1 cellular context compared by ENCODE assay signal in the genomic region with DNA sequence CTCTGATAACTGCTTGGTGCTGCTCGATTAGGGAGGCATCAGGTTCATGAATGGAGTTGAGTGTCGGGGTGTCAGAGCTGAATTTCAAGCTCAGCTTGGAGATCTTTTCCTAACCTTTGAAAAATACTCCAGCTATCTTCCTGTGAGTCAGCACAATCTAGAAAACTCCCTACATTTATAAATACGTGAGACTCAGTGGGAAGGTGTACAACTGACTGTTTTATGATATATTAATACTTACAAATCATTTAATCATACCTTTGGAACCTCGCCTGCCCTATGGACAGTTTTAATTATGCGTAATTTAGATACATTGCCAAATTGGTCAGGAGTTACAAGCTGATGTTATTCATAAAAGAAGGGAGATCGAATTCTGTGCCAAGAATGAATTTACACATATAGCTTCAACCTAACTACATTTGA.
A peak's percentile ranks its signal among the peaks of the same experiment; 100 is the strongest.
TF ChIP-seq lines count a peak whose summit lies in the region.

No MANE protein-coding gene starts in this region.

TF ChIP-seq in K562, 482 proteins besides CTCF, POLR2A, EP300 and RAD21 (continued from another document):
- TF ChIP-seq, protein P1, sequence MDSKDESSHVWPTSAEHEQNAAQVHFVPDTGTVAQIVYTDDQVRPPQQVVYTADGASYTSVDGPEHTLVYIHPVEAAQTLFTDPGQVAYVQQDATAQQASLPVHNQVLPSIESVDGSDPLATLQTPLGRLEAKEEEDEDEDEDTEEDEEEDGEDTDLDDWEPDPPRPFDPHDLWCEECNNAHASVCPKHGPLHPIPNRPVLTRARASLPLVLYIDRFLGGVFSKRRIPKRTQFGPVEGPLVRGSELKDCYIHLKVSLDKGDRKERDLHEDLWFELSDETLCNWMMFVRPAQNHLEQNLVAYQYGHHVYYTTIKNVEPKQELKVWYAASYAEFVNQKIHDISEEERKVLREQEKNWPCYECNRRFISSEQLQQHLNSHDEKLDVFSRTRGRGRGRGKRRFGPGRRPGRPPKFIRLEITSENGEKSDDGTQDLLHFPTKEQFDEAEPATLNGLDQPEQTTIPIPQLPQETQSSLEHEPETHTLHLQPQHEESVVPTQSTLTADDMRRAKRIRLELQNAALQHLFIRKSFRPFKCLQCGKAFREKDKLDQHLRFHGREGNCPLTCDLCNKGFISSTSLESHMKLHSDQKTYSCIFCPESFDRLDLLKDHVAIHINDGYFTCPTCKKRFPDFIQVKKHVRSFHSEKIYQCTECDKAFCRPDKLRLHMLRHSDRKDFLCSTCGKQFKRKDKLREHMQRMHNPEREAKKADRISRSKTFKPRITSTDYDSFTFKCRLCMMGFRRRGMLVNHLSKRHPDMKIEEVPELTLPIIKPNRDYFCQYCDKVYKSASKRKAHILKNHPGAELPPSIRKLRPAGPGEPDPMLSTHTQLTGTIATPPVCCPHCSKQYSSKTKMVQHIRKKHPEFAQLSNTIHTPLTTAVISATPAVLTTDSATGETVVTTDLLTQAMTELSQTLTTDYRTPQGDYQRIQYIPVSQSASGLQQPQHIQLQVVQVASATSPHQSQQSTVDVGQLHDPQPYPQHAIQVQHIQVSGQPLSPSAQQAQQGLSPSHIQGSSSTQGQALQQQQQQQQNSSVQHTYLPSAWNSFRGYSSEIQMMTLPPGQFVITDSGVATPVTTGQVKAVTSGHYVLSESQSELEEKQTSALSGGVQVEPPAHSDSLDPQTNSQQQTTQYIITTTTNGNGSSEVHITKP (IDR thresholded peaks at IDR 0.05; ENCODE audit: partially characterized antibody), result peak; percentile 53
- TF ChIP-seq ZBTB8A (IDR thresholded peaks at IDR 0.05; ENCODE audit: partially characterized antibody), result no peak
- no peak for TF ChIP-seq ZBTB17 (CRISPR knock-in tag; IDR thresholded peaks at IDR 0.05)
- peak; percentile 81 for TF ChIP-seq MAFF (IDR thresholded peaks at IDR 0.05; ENCODE audit: low read length)
- TF ChIP-seq, protein P2, sequence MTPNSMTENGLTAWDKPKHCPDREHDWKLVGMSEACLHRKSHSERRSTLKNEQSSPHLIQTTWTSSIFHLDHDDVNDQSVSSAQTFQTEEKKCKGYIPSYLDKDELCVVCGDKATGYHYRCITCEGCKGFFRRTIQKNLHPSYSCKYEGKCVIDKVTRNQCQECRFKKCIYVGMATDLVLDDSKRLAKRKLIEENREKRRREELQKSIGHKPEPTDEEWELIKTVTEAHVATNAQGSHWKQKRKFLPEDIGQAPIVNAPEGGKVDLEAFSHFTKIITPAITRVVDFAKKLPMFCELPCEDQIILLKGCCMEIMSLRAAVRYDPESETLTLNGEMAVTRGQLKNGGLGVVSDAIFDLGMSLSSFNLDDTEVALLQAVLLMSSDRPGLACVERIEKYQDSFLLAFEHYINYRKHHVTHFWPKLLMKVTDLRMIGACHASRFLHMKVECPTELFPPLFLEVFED (CRISPR knock-in tag; conservative IDR thresholded peaks at IDR 0.05), result no peak
- peak; percentile 94 for TF ChIP-seq ZNF316 (IDR thresholded peaks at IDR 0.05)
- no peak for TF ChIP-seq WHSC1 (IDR thresholded peaks at IDR 0.05; ENCODE audit: low read length)
- TF ChIP-seq GTF2F1 (IDR thresholded peaks at IDR 0.05; ENCODE audit: low read depth, low read length), result no peak
- TF ChIP-seq SMARCE1 (IDR thresholded peaks at IDR 0.05), result peak; percentile 33; the same call in 1 of the 2 replicates
- peak; percentile 84 for TF ChIP-seq MAFG (tag; conservative IDR thresholded peaks at IDR 0.05)
- peak; percentile 3; the same call in 1 of the 2 replicates for TF ChIP-seq SMARCA4 (IDR thresholded peaks at IDR 0.05)
- TF ChIP-seq RBBP5 (IDR thresholded peaks at IDR 0.05; ENCODE audit: borderline replicate concordance, insufficient read depth, low read length, poor library complexity, severe bottlenecking), result no peak
- TF ChIP-seq, protein P3, sequence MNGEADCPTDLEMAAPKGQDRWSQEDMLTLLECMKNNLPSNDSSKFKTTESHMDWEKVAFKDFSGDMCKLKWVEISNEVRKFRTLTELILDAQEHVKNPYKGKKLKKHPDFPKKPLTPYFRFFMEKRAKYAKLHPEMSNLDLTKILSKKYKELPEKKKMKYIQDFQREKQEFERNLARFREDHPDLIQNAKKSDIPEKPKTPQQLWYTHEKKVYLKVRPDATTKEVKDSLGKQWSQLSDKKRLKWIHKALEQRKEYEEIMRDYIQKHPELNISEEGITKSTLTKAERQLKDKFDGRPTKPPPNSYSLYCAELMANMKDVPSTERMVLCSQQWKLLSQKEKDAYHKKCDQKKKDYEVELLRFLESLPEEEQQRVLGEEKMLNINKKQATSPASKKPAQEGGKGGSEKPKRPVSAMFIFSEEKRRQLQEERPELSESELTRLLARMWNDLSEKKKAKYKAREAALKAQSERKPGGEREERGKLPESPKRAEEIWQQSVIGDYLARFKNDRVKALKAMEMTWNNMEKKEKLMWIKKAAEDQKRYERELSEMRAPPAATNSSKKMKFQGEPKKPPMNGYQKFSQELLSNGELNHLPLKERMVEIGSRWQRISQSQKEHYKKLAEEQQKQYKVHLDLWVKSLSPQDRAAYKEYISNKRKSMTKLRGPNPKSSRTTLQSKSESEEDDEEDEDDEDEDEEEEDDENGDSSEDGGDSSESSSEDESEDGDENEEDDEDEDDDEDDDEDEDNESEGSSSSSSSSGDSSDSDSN (IDR thresholded peaks at IDR 0.05; ENCODE audit: borderline replicate concordance in 1 of 2, low read depth in 2 of 2, low read length in 2 of 2), result no peak
- TF ChIP-seq MYNN (IDR thresholded peaks at IDR 0.05), result no peak
- no peak for TF ChIP-seq MYNN (CRISPR knock-in tag; IDR thresholded peaks at IDR 0.05)
- 0 out of 4 replicates have a peak, but pooled peaks of 1 of the 2 experiments have one; percentile 46 for TF ChIP-seq HDAC1 (IDR thresholded peaks at IDR 0.05)
- TF ChIP-seq, protein P4, sequence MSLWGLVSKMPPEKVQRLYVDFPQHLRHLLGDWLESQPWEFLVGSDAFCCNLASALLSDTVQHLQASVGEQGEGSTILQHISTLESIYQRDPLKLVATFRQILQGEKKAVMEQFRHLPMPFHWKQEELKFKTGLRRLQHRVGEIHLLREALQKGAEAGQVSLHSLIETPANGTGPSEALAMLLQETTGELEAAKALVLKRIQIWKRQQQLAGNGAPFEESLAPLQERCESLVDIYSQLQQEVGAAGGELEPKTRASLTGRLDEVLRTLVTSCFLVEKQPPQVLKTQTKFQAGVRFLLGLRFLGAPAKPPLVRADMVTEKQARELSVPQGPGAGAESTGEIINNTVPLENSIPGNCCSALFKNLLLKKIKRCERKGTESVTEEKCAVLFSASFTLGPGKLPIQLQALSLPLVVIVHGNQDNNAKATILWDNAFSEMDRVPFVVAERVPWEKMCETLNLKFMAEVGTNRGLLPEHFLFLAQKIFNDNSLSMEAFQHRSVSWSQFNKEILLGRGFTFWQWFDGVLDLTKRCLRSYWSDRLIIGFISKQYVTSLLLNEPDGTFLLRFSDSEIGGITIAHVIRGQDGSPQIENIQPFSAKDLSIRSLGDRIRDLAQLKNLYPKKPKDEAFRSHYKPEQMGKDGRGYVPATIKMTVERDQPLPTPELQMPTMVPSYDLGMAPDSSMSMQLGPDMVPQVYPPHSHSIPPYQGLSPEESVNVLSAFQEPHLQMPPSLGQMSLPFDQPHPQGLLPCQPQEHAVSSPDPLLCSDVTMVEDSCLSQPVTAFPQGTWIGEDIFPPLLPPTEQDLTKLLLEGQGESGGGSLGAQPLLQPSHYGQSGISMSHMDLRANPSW (CRISPR knock-in tag; IDR thresholded peaks at IDR 0.05), result no peak
- TF ChIP-seq KDM1A (IDR thresholded peaks at IDR 0.05), result 0 out of 4 replicates have a peak, but pooled peaks of 1 of the 2 experiments have one; percentile 84
- peak; percentile 89 for TF ChIP-seq C11orf30 (IDR thresholded peaks at IDR 0.05; ENCODE audit: low read depth)
- peak; percentile 33 for TF ChIP-seq TAF9B (IDR thresholded peaks at IDR 0.05; ENCODE audit: partially characterized antibody)
- no peak for TF ChIP-seq ZNF121 (CRISPR knock-in tag; conservative IDR thresholded peaks at IDR 0.05)
- no peak for TF ChIP-seq TRIM24 (IDR thresholded peaks at IDR 0.05)
- TF ChIP-seq, protein P5, sequence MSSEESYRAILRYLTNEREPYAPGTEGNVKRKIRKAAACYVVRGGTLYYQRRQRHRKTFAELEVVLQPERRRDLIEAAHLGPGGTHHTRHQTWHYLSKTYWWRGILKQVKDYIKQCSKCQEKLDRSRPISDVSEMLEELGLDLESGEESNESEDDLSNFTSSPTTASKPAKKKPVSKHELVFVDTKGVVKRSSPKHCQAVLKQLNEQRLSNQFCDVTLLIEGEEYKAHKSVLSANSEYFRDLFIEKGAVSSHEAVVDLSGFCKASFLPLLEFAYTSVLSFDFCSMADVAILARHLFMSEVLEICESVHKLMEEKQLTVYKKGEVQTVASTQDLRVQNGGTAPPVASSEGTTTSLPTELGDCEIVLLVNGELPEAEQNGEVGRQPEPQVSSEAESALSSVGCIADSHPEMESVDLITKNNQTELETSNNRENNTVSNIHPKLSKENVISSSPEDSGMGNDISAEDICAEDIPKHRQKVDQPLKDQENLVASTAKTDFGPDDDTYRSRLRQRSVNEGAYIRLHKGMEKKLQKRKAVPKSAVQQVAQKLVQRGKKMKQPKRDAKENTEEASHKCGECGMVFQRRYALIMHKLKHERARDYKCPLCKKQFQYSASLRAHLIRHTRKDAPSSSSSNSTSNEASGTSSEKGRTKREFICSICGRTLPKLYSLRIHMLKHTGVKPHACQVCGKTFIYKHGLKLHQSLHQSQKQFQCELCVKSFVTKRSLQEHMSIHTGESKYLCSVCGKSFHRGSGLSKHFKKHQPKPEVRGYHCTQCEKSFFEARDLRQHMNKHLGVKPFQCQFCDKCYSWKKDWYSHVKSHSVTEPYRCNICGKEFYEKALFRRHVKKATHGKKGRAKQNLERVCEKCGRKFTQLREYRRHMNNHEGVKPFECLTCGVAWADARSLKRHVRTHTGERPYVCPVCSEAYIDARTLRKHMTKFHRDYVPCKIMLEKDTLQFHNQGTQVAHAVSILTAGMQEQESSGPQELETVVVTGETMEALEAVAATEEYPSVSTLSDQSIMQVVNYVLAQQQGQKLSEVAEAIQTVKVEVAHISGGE (CRISPR knock-in tag; IDR thresholded peaks at IDR 0.05), result peak in 1 of 3 experiments; percentile 7; a peak in 1 of 6 replicates
- TF ChIP-seq POLR3A (IDR thresholded peaks at IDR 0.05; ENCODE audit: borderline replicate concordance, extremely low read depth, insufficient read depth, insufficient read length), result no peak
- 0 out of 4 replicates have a peak, but pooled peaks of 1 of the 2 experiments have one; percentile 1 for TF ChIP-seq ARNT (IDR thresholded peaks at IDR 0.05)
- TF ChIP-seq, protein P6, sequence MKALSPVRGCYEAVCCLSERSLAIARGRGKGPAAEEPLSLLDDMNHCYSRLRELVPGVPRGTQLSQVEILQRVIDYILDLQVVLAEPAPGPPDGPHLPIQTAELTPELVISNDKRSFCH (CRISPR knock-in tag; IDR thresholded peaks at IDR 0.05), result no peak
- TF ChIP-seq, protein P6 (tag; IDR thresholded peaks at IDR 0.05), result peak; percentile 9; the same call in 1 of the 2 replicates
- TF ChIP-seq POLR2B (IDR thresholded peaks at IDR 0.05; ENCODE audit: low read depth, partially characterized antibody), result no peak
- TF ChIP-seq YY1 (IDR thresholded peaks at IDR 0.05; ENCODE audit: borderline replicate concordance in 1 of 3, control insufficient read depth in 1 of 3, extremely low read depth in 1 of 3, insufficient read depth in 3 of 3, insufficient read length in 1 of 3, insufficient replicate concordance in 2 of 3, low read depth in 1 of 3, low read length in 2 of 3), result peak in 1 of 3 experiments; percentile 43
- TF ChIP-seq CREB1 (IDR thresholded peaks at IDR 0.05), result peak; percentile 9; the same call in 1 of the 2 replicates
- TF ChIP-seq CREB1 (CRISPR knock-in tag; IDR thresholded peaks at IDR 0.05), result no peak
- TF ChIP-seq, protein P7, sequence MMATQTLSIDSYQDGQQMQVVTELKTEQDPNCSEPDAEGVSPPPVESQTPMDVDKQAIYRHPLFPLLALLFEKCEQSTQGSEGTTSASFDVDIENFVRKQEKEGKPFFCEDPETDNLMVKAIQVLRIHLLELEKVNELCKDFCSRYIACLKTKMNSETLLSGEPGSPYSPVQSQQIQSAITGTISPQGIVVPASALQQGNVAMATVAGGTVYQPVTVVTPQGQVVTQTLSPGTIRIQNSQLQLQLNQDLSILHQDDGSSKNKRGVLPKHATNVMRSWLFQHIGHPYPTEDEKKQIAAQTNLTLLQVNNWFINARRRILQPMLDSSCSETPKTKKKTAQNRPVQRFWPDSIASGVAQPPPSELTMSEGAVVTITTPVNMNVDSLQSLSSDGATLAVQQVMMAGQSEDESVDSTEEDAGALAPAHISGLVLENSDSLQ (IDR thresholded peaks at IDR 0.05), result peak; percentile 18; the same call in 1 of the 2 replicates
